8 cellular contexts compared by ENCODE assay signal in genomic region chr20:645318-646106, GRCh38. TPM values are rescaled to one million over a fixed set of nuclear protein-coding genes. Genes with fewer than 3 reads are reported as not detected.
DNase-seq lines count a peak whose midpoint lies in the region; ATAC-seq, FAIRE-seq and TF ChIP-seq lines count a peak whose summit lies in the region.

No MANE protein-coding gene starts in this region.

- ATAC-seq in HG03175 (IDR thresholded peaks at IDR 0.05; ENCODE audit: unreplicated experiment) = peak; percentile 78

- TF ChIP-seq RAD21 in H1 (IDR thresholded peaks at IDR 0.05 in 1 of 2, conservative IDR thresholded peaks at IDR 0.05 in 1 of 2; ENCODE audit: low read depth in 2 of 2, low read length in 2 of 2) = peak; percentile 94 to 95

- no peak overlapping the region for H2AK5ac ChIP-seq in H1 (ENCODE audit: low read depth, low read length)

- TF ChIP-seq POLR2A in H1 (IDR thresholded peaks at IDR 0.05; ENCODE audit: control extremely low read depth in 1 of 2, low read depth in 2 of 2, low read length in 2 of 2) = no peak

- H2BK120ac ChIP-seq in H1 (replicated peaks; ENCODE audit: low read depth, low read length) = no peak overlapping the region

- H3K4me3 ChIP-seq in H1 (ENCODE audit: extremely low read depth in 1 of 4, insufficient read depth in 2 of 4, low read depth in 3 of 4, low read length in 4 of 4) = no peak overlapping the region

- H3K23me2 ChIP-seq in H1 (ENCODE audit: low read depth, low read length) = no peaks in the 10 kb centered on the region

- H2AFZ ChIP-seq in H1 (ENCODE audit: low read length) = no peak overlapping the region

- no peak overlapping the region for H3K18ac ChIP-seq in H1 (ENCODE audit: extremely low read depth, low read length)

- H3K27ac ChIP-seq in H1 (ENCODE audit: low read depth, low read length) = no peak overlapping the region

- H2BK5ac ChIP-seq in H1 (ENCODE audit: low read depth, low read length) = no peak overlapping the region

- H3K9ac ChIP-seq in H1 (replicated peaks in 1 of 4; ENCODE audit: extremely low read depth in 1 of 4, low read depth in 3 of 4, low read length in 3 of 4) = no peak overlapping the region

- POLR2A ChIA-PET in activated CD4-positive, alpha-beta memory T cell treated with anti-CD3 and anti-CD28 coated beads for 36 hours (lab: Charles Lee) = interaction anchor here (0.8 kb wide), 1 partner anchor 102 kb away, joined by 4 read pairs; the partner anchor contains the start of gene CSNK2A1
- POLR2A ChIA-PET in H1 (lab: Charles Lee; ENCODE audit: partially characterized antibody) = interaction anchor here (0.6 to 2.1 kb wide), 8 partner anchors 15 to 117 kb away, joined by 3 to 7 read pairs (median 3); partner anchors contain the start of genes CSNK2A1 and SCRT2

- H2BK20ac ChIP-seq in H1 (ENCODE audit: low read length) = no peak overlapping the region

- H3K23ac ChIP-seq in H1 (ENCODE audit: insufficient read length) = no peak overlapping the region

- H3K4me2 ChIP-seq in H1 (ENCODE audit: insufficient read depth in 1 of 2, low read depth in 2 of 2, low read length in 2 of 2) = no peak overlapping the region

- H3K36me3 ChIP-seq in H1 (ENCODE audit: control insufficient read depth in 2 of 4, insufficient read depth in 4 of 4, low read length in 3 of 4) = peaks cover 7 to 16% (median 15%) of the 10 kb centered on the region in 4 experiments; a peak in 7 of 8 replicates

- no peak overlapping the region for H4K91ac ChIP-seq in H1 (replicated peaks; ENCODE audit: insufficient read length, low read length)

- peaks cover 13% of the 10 kb centered on the region for H3K27me3 Mint-ChIP-seq in activated CD4-positive, alpha-beta memory T cell treated with anti-CD3 and anti-CD28 coated beads for 36 hours

- peak; percentile 87 to 96 (median 96) for TF ChIP-seq CTCF in H1 (IDR thresholded peaks at IDR 0.05; ENCODE audit: control extremely low read depth in 1 of 3, insufficient read depth in 1 of 3, low read depth in 1 of 3, low read length in 3 of 3)

- peaks cover 2% of the 10 kb centered on the region for H3K9me3 Mint-ChIP-seq in activated CD4-positive, alpha-beta memory T cell treated with anti-CD3 and anti-CD28 coated beads for 36 hours

- peaks cover 24% of the 10 kb centered on the region for H3K36me3 Mint-ChIP-seq in activated CD4-positive, alpha-beta memory T cell treated with anti-CD3 and anti-CD28 coated beads for 36 hours

- H3K79me1 ChIP-seq in H1 (ENCODE audit: low read depth, low read length) = no peaks in the 10 kb centered on the region

- H3K4me3 Mint-ChIP-seq in activated CD4-positive, alpha-beta memory T cell treated with anti-CD3 and anti-CD28 coated beads for 36 hours = no peak overlapping the region

- H2BK15ac ChIP-seq in H1 (ENCODE audit: low read length) = no peak overlapping the region

- FAIRE-seq in H1 (lab: Jason Lieb, UNC) = peak; percentile 50

- no peak overlapping the region for H3K4ac ChIP-seq in H1 (replicated peaks; ENCODE audit: insufficient read length, low read depth, low read length)

- TF ChIP-seq EP300 in H1 (IDR thresholded peaks at IDR 0.05; ENCODE audit: borderline replicate concordance in 1 of 2, low read depth in 2 of 2, low read length in 2 of 2) = peak in 1 of 2 experiments; percentile 50; a peak in 1 of 3 replicates

- CTCF ChIA-PET in activated CD4-positive, alpha-beta memory T cell treated with anti-CD3 and anti-CD28 coated beads for 36 hours (lab: Charles Lee) = interaction anchor here (0.6 to 5.2 kb wide), 38 partner anchors 8 to 291 kb away, joined by 3 to 99 read pairs (median 5); partner anchors contain the start of gene CSNK2A1
- CTCF ChIA-PET in H1 (lab: Charles Lee; ENCODE audit: partially characterized antibody) = interaction anchor here (0.7 to 11.0 kb wide), 65 partner anchors 9 to 284 kb away, joined by 3 to 157 read pairs (median 5); partner anchors contain the start of genes SCRT2, SLC52A3 and TCF15

- no peak overlapping the region for H2BK12ac ChIP-seq in H1 (ENCODE audit: low read depth, low read length)

- peaks cover 16% of the 10 kb centered on the region for H3K4me1 Mint-ChIP-seq in activated CD4-positive, alpha-beta memory T cell treated with anti-CD3 and anti-CD28 coated beads for 36 hours (ENCODE audit: low read depth)

- DNase-seq in NCI-H1436 (lab: John Stamatoyannopoulos, UW) (peak; percentile 42), NCI-H1436 treated with DMSO at 0.1 percent for 48 hours (lab: John Stamatoyannopoulos, UW) (no peak), NCI-H748 treated with DMSO at 0.1 percent for 48 hours (lab: John Stamatoyannopoulos, UW) (peak; percentile 79), H1 (ENCODE audit: low read depth in 1 of 2, low spot score in 2 of 2) (peak; percentile 82 to 96), midbrain (lab: John Stamatoyannopoulos, UW) (peak; percentile 71)
- DNase-seq in activated CD4-positive, alpha-beta memory T cell treated with anti-CD3 and anti-CD28 coated beads for 36 hours = peak; percentile 83
- DNase-seq in stimulated activated CD8-positive, alpha-beta memory T cell treated with anti-CD3 and anti-CD28 coated beads, Interleukin-7, amount 100 ng/mL, for 1 hour (ENCODE audit: low read depth in 2 of 2) = peak; percentile 16 to 39

- peaks cover 0 to 4% (median 1%) of the 10 kb centered on the region in 4 experiments; a peak in 2 of 7 replicates for H3K4me1 ChIP-seq in H1 (replicated peaks in 1 of 4; ENCODE audit: control insufficient read depth in 3 of 4, insufficient read depth in 4 of 4, low read length in 3 of 4)

- H4K5ac ChIP-seq in H1 (ENCODE audit: insufficient read length, low read depth, low read length) = no peak overlapping the region

- H3K79me2 ChIP-seq in H1 (ENCODE audit: control insufficient read depth in 1 of 2, insufficient read depth in 2 of 2, low read length in 2 of 2) = no peaks in the 10 kb centered on the region

- no peak overlapping the region for H3K56ac ChIP-seq in H1 (replicated peaks; ENCODE audit: insufficient read length, low read depth, low read length)

- H4K8ac ChIP-seq in H1 (ENCODE audit: extremely low read depth, insufficient read depth, low read length) = no peak overlapping the region

- H3K9me3 ChIP-seq in H1 (ENCODE audit: insufficient read depth in 2 of 2, low read depth in 1 of 2, low read length in 1 of 2) = no peaks in the 10 kb centered on the region

- H3K27ac Mint-ChIP-seq in activated CD4-positive, alpha-beta memory T cell treated with anti-CD3 and anti-CD28 coated beads for 36 hours = no peak overlapping the region

- H3K14ac ChIP-seq in H1 (ENCODE audit: insufficient read length) = no peak overlapping the region

- peaks cover 0 to 4% of the 10 kb centered on the region in 2 experiments for H4K20me1 ChIP-seq in H1 (replicated peaks in 1 of 2; ENCODE audit: control insufficient read depth in 1 of 2, insufficient read depth in 2 of 2, low read length in 2 of 2)

- intact Hi-C loops in activated CD4-positive, alpha-beta memory T cell treated with anti-CD3 and anti-CD28 coated beads for 36 hours (cut with micrococcal nuclease) = loop anchor here (1.0 to 5.0 kb wide), 3 partner anchors 33 to 291 kb away; partner anchors contain the start of gene TCF15

- WGBS in H1 (ENCODE audit: extremely low coverage in 1 of 2, insufficient coverage in 1 of 2, insufficient read length in 1 of 2, insufficient replicate concordance in 2 of 2, low coverage in 1 of 2, low lambda C conversion rate in 2 of 2, missing lambda C conversion rate in 1 of 2), 2 experiments = 22% methylated on average over 20 of the region's 20 CpGs; no CpG with 5 or more reads in 1 of the 2 experiments

- no peaks in the 10 kb centered on the region for H3K27me3 ChIP-seq in H1 (replicated peaks in 1 of 4; ENCODE audit: control insufficient read depth in 3 of 4, extremely low read depth in 1 of 4, insufficient read depth in 3 of 4, low read length in 3 of 4)

RNA-seq across cellular contexts. Expression of gene SRXN1, which starts 7.5 kb away (rescaled TPM):
- total RNA-seq in activated CD4-positive, alpha-beta memory T cell treated with anti-CD3 and anti-CD28 coated beads for 36 hours = 10 to 100 TPM; 13.3 to 14.1 TPM
- 15.8 and 16.7 TPM in 2 replicates for total RNA-seq in H1 (2021; fragmentation: NEBNext Ultra II Directional; extraction: Animal tissue kit (Norgen Biotek cat#: 25700))
- polyA plus RNA-seq in H1 (2011; rRNA removed) = 12.2 and 12.7 TPM in 2 replicates
- 15.8 TPM for polyA plus RNA-seq in H1 (2011; cell fraction: cytosol; rRNA removed)
- 7.5 TPM for polyA plus RNA-seq in H1 (2011; cell fraction: nucleus; rRNA removed)
- polyA plus RNA-seq in H1 (2012, experiment 1 of 2) = 15.0 to 16.5 TPM (median 15.5 TPM) in 4 replicates
- 5.7 TPM for polyA plus RNA-seq in H1 (2012, experiment 2 of 2)
- polyA plus RNA-seq in H1 (2013, experiment 1 of 2) = 13.5 TPM
- polyA plus RNA-seq in H1 (2013, experiment 2 of 2) = 13.9 TPM
- 14.4 and 15.9 TPM in 2 replicates for polyA minus RNA-seq in H1 (2011; rRNA and poly(A)+ RNA removed)
- 5.9 TPM for polyA minus RNA-seq in H1 (2011; cell fraction: cytosol; rRNA and poly(A)+ RNA removed)
- polyA minus RNA-seq in H1 (2011; cell fraction: nucleus; rRNA and poly(A)+ RNA removed) = 7.6 TPM

RNA-seq across cellular contexts. Expression of gene SCRT2, which starts 30.1 kb away (rescaled TPM):
- total RNA-seq in activated CD4-positive, alpha-beta memory T cell treated with anti-CD3 and anti-CD28 coated beads for 36 hours = not detected
- total RNA-seq in H1 (2021; fragmentation: NEBNext Ultra II Directional; extraction: Animal tissue kit (Norgen Biotek cat#: 25700)) = 0.27 and 0.34 TPM in 2 replicates
- polyA plus RNA-seq in H1 (2011; rRNA removed) = 0.12 and 0.14 TPM in 2 replicates
- polyA plus RNA-seq in H1 (2011; cell fraction: cytosol; rRNA removed) = 0.05 TPM
- 0.57 TPM for polyA plus RNA-seq in H1 (2011; cell fraction: nucleus; rRNA removed)
- 0.21 to 0.36 TPM (median 0.32 TPM) in 4 replicates for polyA plus RNA-seq in H1 (2012, experiment 1 of 2)
- polyA plus RNA-seq in H1 (2012, experiment 2 of 2) = 0.25 TPM
- polyA plus RNA-seq in H1 (2013, experiment 1 of 2) = 0.59 TPM
- polyA plus RNA-seq in H1 (2013, experiment 2 of 2) = 0.55 TPM
- polyA minus RNA-seq in H1 (2011; rRNA and poly(A)+ RNA removed) = 0.05 and 0.06 TPM in 2 replicates
- polyA minus RNA-seq in H1 (2011; cell fraction: cytosol; rRNA and poly(A)+ RNA removed) = 0.44 TPM
- polyA minus RNA-seq in H1 (2011; cell fraction: nucleus; rRNA and poly(A)+ RNA removed) = 0.30 TPM

RNA-seq across cellular contexts. Expression of gene TCF15, which starts 35.4 kb away (rescaled TPM):
- not detected for total RNA-seq in activated CD4-positive, alpha-beta memory T cell treated with anti-CD3 and anti-CD28 coated beads for 36 hours
- total RNA-seq in H1 (2021; fragmentation: NEBNext Ultra II Directional; extraction: Animal tissue kit (Norgen Biotek cat#: 25700)) = 6.9 and 7.3 TPM in 2 replicates
- 3.7 and 4.4 TPM in 2 replicates for polyA plus RNA-seq in H1 (2011; rRNA removed)
- 4.0 TPM for polyA plus RNA-seq in H1 (2011; cell fraction: cytosol; rRNA removed)
- 2.3 TPM for polyA plus RNA-seq in H1 (2011; cell fraction: nucleus; rRNA removed)
- 3.3 to 7.0 TPM (median 5.5 TPM) in 4 replicates for polyA plus RNA-seq in H1 (2012, experiment 1 of 2)
- polyA plus RNA-seq in H1 (2012, experiment 2 of 2) = 1.3 TPM
- 5.6 TPM for polyA plus RNA-seq in H1 (2013, experiment 1 of 2)
- 5.4 TPM for polyA plus RNA-seq in H1 (2013, experiment 2 of 2)
- polyA minus RNA-seq in H1 (2011; rRNA and poly(A)+ RNA removed) = 0.15 and 0.38 TPM in 2 replicates
- 4.1 TPM for polyA minus RNA-seq in H1 (2011; cell fraction: cytosol; rRNA and poly(A)+ RNA removed)
- 2.9 TPM for polyA minus RNA-seq in H1 (2011; cell fraction: nucleus; rRNA and poly(A)+ RNA removed)
